Comparison of ENCODE assay signal across 8 cellular contexts in the genomic region with DNA sequence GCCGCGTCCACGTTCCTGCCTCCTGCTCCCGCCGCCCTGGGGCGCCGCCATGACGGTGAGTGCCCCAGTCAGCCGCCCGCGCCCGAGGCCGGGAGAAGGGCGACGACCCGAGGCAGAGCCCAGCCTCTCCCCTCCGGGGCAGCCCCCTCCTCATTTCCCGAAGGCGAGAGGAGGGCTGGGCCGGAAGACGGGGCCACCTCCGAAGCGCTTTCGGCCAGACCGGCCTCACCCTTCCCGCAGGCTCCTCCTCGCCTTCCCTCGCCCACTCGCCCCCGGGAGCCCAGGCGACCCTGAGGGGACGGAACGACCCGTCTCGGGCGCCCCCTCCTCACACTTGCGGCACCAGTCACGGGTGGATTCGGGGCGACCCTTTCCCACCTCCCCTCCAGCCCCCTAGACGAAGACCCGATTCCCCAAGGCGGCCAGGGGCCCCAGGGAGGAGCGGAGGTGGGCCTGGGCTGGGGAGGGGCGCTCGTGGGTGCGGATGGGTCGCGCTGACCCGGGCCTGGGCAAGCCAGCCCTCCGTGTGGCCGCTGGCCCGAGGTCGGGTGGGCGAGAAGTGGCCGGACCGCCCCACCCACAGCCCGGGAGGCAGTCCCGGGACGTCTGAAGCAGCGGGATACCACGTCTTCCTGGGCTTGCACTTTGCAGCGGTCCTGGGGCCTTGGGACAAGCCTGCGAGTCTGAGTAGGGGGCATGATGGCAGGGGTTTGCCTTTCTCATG. TPM values are rescaled to one million over a fixed set of nuclear protein-coding genes. Genes with fewer than 3 reads are reported as not detected.
DNase-seq lines count a peak whose midpoint lies in the region; ATAC-seq and TF ChIP-seq lines count a peak whose summit lies in the region.

No MANE protein-coding gene starts in this region.

- H3K9me3 ChIP-seq in WERI-Rb-1 (ENCODE audit: severe bottlenecking): no peaks in the 10 kb centered on the region
- no peaks in the 10 kb centered on the region for H3K9me3 ChIP-seq in osteoblast (ENCODE audit: low read depth, low read length)

- peaks cover 72% of the 10 kb centered on the region for H3K4me1 ChIP-seq in osteoblast (ENCODE audit: insufficient read depth, low read length)

- H4K20me1 ChIP-seq in osteoblast (ENCODE audit: insufficient read depth, low read length): peaks cover 14% of the 10 kb centered on the region

- H3K27ac ChIP-seq in WERI-Rb-1 (peak overlapping the region; percentile 84), osteoblast (ENCODE audit: low read depth, low read length) (peak overlapping the region; percentile 72)

- H3K4me2 ChIP-seq in osteoblast (ENCODE audit: insufficient read depth, low read length): peak overlapping the region; percentile 93

- TF ChIP-seq POLR2A in erythroblast (IDR thresholded peaks at IDR 0.05; ENCODE audit: low read length): no peak

- peak overlapping the region; percentile 20 for H2AFZ ChIP-seq in osteoblast (ENCODE audit: low read length)

- peak overlapping the region; percentile 84 for H3K4me3 ChIP-seq in WERI-Rb-1 (ENCODE audit: low read depth, low read length)
- peak overlapping the region; percentile 91 for H3K4me3 ChIP-seq in osteoblast (ENCODE audit: insufficient read depth, low read length)

- DNase-seq in WERI-Rb-1 (no peak), erythroblast (lab: John Stamatoyannopoulos, UW) (peak; percentile 48 to 63), osteoblast (ENCODE audit: insufficient read length, low spot score, missing footprints) (no peak), midbrain (lab: John Stamatoyannopoulos, UW) (no peak), COLO829 (ENCODE audit: low spot score) (no peak), GM13977 (ENCODE audit: low spot score) (no peak)

- TF ChIP-seq CTCF in WERI-Rb-1 (IDR thresholded peaks at IDR 0.05; ENCODE audit: low read depth, low read length): no peak
- TF ChIP-seq CTCF in osteoblast (IDR thresholded peaks at IDR 0.05; ENCODE audit: extremely low read depth, low read depth, low read length): no peak
- TF ChIP-seq CTCF in GM13977 (IDR thresholded peaks at IDR 0.05; ENCODE audit: extremely low read depth, insufficient read depth, missing control alignments): no peak

- no peaks in the 10 kb centered on the region for H3K36me3 ChIP-seq in WERI-Rb-1
- peaks cover 5% of the 10 kb centered on the region for H3K36me3 ChIP-seq in osteoblast (ENCODE audit: insufficient read depth, low read length)

- H3K27me3 ChIP-seq in WERI-Rb-1 (ENCODE audit: insufficient read depth, low read depth, severe bottlenecking): no peaks in the 10 kb centered on the region
- no peaks in the 10 kb centered on the region for H3K27me3 ChIP-seq in osteoblast (ENCODE audit: insufficient read depth, low read length)

- in situ Hi-C loops in GM13977 (cut with MboI; ENCODE audit: low pct_unique_long_range_greater_than_20kb, low sequenced_read_pairs, unreplicated experiment): no loop called here

- ATAC-seq in GM18498 (IDR thresholded peaks at IDR 0.05; ENCODE audit: unreplicated experiment) (peak; percentile 23), HG02852 (IDR thresholded peaks at IDR 0.05; ENCODE audit: unreplicated experiment) (peak; percentile 16)

- H3K79me2 ChIP-seq in osteoblast (ENCODE audit: insufficient read depth, low read length): peaks cover 60% of the 10 kb centered on the region

RNA-seq across cellular contexts. Expression of a gene that starts 49.7 kb away (rescaled TPM):
- total RNA-seq in osteoblast: 144 and 162 TPM in 2 replicates

Comparison
In these comparisons a context has a peak if more than half of its experiments do, and no peak if none do; other contexts are left out.
1. DNase-seq: peak in erythroblast (2 of 2); none in WERI-Rb-1 (single experiment), osteoblast (single experiment), midbrain (single experiment), COLO829 (single experiment) and GM13977 (single experiment).